Comparison of ENCODE assay signal across 29 cellular contexts in genomic region chr12:52834727-52835001, GRCh38. TPM values are rescaled to one million over a fixed set of nuclear protein-coding genes. Genes with fewer than 3 reads are reported as not detected.
"Had no signal": no experiment of that assay in that cellular context is flagged by ENCODE, and none has a peak within 500 bp of the region (broad histone marks: within the 10 kb centered on the region; RNA-seq: fewer than 3 reads in every experiment).

No MANE protein-coding gene starts in this region.

- DNase-seq: activated CD4-positive, alpha-beta T cell treated with anti-CD3 and anti-CD28 coated beads for 4 hours; activated naive CD4-positive, alpha-beta T cell treated with anti-CD3 and anti-CD28 coated beads for 36 hours; activated T-cell treated with anti-CD3 and anti-CD28 coated beads, Interleukin-2, amount 50 U/mL, for 1 hour; colonic mucosa; effector memory CD8-positive, alpha-beta T cell; foreskin melanocyte; kidney glomerular epithelial cell; left lung; naive B cell; occipital lobe; small intestine; stimulated activated naive B cell treated with anti-CD40 and anti-IgM and Interleukin-4, amounts not matched to agents 10 μg/mL and 1 μg/mL and 100 μg/mL, for 72 hours; substantia nigra; T-helper 1 cell; thyroid gland had no signal

- H3K36me3 Mint-ChIP-seq: naive B cell; stimulated activated naive B cell treated with anti-CD40 and anti-IgM and Interleukin-4, amounts not matched to agents 10 μg/mL and 1 μg/mL and 100 μg/mL, for 72 hours had no signal

- H3K4me1 Mint-ChIP-seq: naive B cell; stimulated activated naive B cell treated with anti-CD40 and anti-IgM and Interleukin-4, amounts not matched to agents 10 μg/mL and 1 μg/mL and 100 μg/mL, for 72 hours had no signal

- H3K9me3 Mint-ChIP-seq: activated naive CD4-positive, alpha-beta T cell treated with anti-CD3 and anti-CD28 coated beads for 36 hours; activated T-helper 2 cell treated with anti-CD3 and anti-CD28 coated beads, Interferon-gamma antibody, Interleukin-2, Interleukin-4, amounts not matched to agents 10 μg/mL and 5 μg/mL and 100 μg/mL, durations not matched to agents 14 hours and 24 hours and 36 hours; central memory CD8-positive, alpha-beta T cell; effector memory CD8-positive, alpha-beta T cell; stimulated activated naive B cell treated with anti-CD40 and anti-IgM and Interleukin-4, amounts not matched to agents 10 μg/mL and 1 μg/mL and 100 μg/mL, for 72 hours had no signal

- H3K9me3 ChIP-seq: ascending aorta, colonic mucosa, left lung, thyroid gland had no signal

- H3K27ac ChIP-seq: ascending aorta, colonic mucosa, dorsolateral prefrontal cortex, hepatocyte, left lung, thyroid gland had no signal

- H3K4me1 ChIP-seq: ascending aorta, colonic mucosa, left lung, thyroid gland had no signal

- H3K4me3 ChIP-seq: ascending aorta, colonic mucosa, dorsolateral prefrontal cortex, hepatocyte, left lung, lung, thyroid gland had no signal

- H3K27me3 ChIP-seq: ascending aorta, colonic mucosa, thyroid gland had no signal

- H3K4me3 Mint-ChIP-seq: activated naive CD4-positive, alpha-beta T cell treated with anti-CD3 and anti-CD28 coated beads for 36 hours; central memory CD8-positive, alpha-beta T cell; effector memory CD8-positive, alpha-beta T cell; naive B cell; stimulated activated naive B cell treated with anti-CD40 and anti-IgM and Interleukin-4, amounts not matched to agents 10 μg/mL and 1 μg/mL and 100 μg/mL, for 72 hours had no signal

- H3K36me3 ChIP-seq: ascending aorta, colonic mucosa, left lung, thyroid gland had no signal

- ATAC-seq: effector memory CD8-positive, alpha-beta T cell; esophagus mucosa; left lung; sciatic nerve; stimulated activated naive B cell treated with anti-CD40 and anti-IgM and Interleukin-4, amounts not matched to agents 10 μg/mL and 1 μg/mL and 100 μg/mL, for 72 hours had no signal

- H3K27ac Mint-ChIP-seq: activated naive CD4-positive, alpha-beta T cell treated with anti-CD3 and anti-CD28 coated beads for 36 hours; activated T-helper 2 cell treated with anti-CD3 and anti-CD28 coated beads, Interferon-gamma antibody, Interleukin-2, Interleukin-4, amounts not matched to agents 10 μg/mL and 5 μg/mL and 100 μg/mL, durations not matched to agents 14 hours and 24 hours and 36 hours; naive B cell; stimulated activated naive B cell treated with anti-CD40 and anti-IgM and Interleukin-4, amounts not matched to agents 10 μg/mL and 1 μg/mL and 100 μg/mL, for 72 hours had no signal

RNA-seq across cellular contexts. Expression of gene KRT79, which starts 0.6 kb away (rescaled TPM):
- total RNA-seq: activated naive CD4-positive, alpha-beta T cell treated with anti-CD3 and anti-CD28 coated beads for 36 hours; activated T-helper 2 cell treated with anti-CD3 and anti-CD28 coated beads, Interferon-gamma antibody, Interleukin-2, Interleukin-4, amounts not matched to agents 10 μg/mL and 5 μg/mL and 100 μg/mL, durations not matched to agents 14 hours and 24 hours and 36 hours; ascending aorta; colonic mucosa; dorsolateral prefrontal cortex; endothelial cell of umbilical vein; mucosa of gallbladder; occipital lobe; sciatic nerve; thyroid gland; urinary bladder had no signal
- polyA plus RNA-seq: endothelial cell of umbilical vein, hepatocyte, neural cell, urinary bladder had no signal

RNA-seq across cellular contexts. Expression of gene KRT78, which starts 14.1 kb away (rescaled TPM):
- total RNA-seq: activated naive CD4-positive, alpha-beta T cell treated with anti-CD3 and anti-CD28 coated beads for 36 hours; activated T-helper 2 cell treated with anti-CD3 and anti-CD28 coated beads, Interferon-gamma antibody, Interleukin-2, Interleukin-4, amounts not matched to agents 10 μg/mL and 5 μg/mL and 100 μg/mL, durations not matched to agents 14 hours and 24 hours and 36 hours; ascending aorta; colonic mucosa; endothelial cell of umbilical vein; hepatocyte; left lung; lung; mesenteric fat pad; mucosa of gallbladder; sciatic nerve; urinary bladder had no signal
- polyA plus RNA-seq: endothelial cell of umbilical vein, hepatocyte, neural cell, urinary bladder had no signal

RNA-seq across cellular contexts. Expression of gene KRT4, which starts 20.7 kb away (rescaled TPM):
- total RNA-seq: activated naive CD4-positive, alpha-beta T cell treated with anti-CD3 and anti-CD28 coated beads for 36 hours; activated T-helper 2 cell treated with anti-CD3 and anti-CD28 coated beads, Interferon-gamma antibody, Interleukin-2, Interleukin-4, amounts not matched to agents 10 μg/mL and 5 μg/mL and 100 μg/mL, durations not matched to agents 14 hours and 24 hours and 36 hours; ascending aorta; colonic mucosa; dorsolateral prefrontal cortex; endothelial cell of umbilical vein; mesenteric fat pad; mucosa of gallbladder; sciatic nerve had no signal
- polyA plus RNA-seq: endothelial cell of umbilical vein, neural cell, urinary bladder had no signal

RNA-seq across cellular contexts. Expression of gene KRT3, which starts 38.7 kb away (rescaled TPM):
- total RNA-seq: activated naive CD4-positive, alpha-beta T cell treated with anti-CD3 and anti-CD28 coated beads for 36 hours; activated T-helper 2 cell treated with anti-CD3 and anti-CD28 coated beads, Interferon-gamma antibody, Interleukin-2, Interleukin-4, amounts not matched to agents 10 μg/mL and 5 μg/mL and 100 μg/mL, durations not matched to agents 14 hours and 24 hours and 36 hours; ascending aorta; colonic mucosa; endothelial cell of umbilical vein; hepatocyte; left lung; lung; mesenteric fat pad; mucosa of gallbladder; occipital lobe; sciatic nerve; thyroid gland; urinary bladder had no signal
- polyA plus RNA-seq: adipose tissue, endothelial cell of umbilical vein, hepatocyte, lung, neural cell, small intestine, urinary bladder had no signal

RNA-seq across cellular contexts. Expression of gene KRT76, which starts 57.5 kb away (rescaled TPM):
- total RNA-seq: activated naive CD4-positive, alpha-beta T cell treated with anti-CD3 and anti-CD28 coated beads for 36 hours; activated T-helper 2 cell treated with anti-CD3 and anti-CD28 coated beads, Interferon-gamma antibody, Interleukin-2, Interleukin-4, amounts not matched to agents 10 μg/mL and 5 μg/mL and 100 μg/mL, durations not matched to agents 14 hours and 24 hours and 36 hours; ascending aorta; colonic mucosa; dorsolateral prefrontal cortex; endothelial cell of umbilical vein; hepatocyte; left lung; lung; mesenteric fat pad; mucosa of gallbladder; occipital lobe; sciatic nerve; thyroid gland; urinary bladder had no signal
- polyA plus RNA-seq: adipose tissue, endothelial cell of umbilical vein, hepatocyte, lung, neural cell, small intestine, urinary bladder had no signal
